2 cellular contexts compared by ENCODE assay signal in the genomic region with DNA sequence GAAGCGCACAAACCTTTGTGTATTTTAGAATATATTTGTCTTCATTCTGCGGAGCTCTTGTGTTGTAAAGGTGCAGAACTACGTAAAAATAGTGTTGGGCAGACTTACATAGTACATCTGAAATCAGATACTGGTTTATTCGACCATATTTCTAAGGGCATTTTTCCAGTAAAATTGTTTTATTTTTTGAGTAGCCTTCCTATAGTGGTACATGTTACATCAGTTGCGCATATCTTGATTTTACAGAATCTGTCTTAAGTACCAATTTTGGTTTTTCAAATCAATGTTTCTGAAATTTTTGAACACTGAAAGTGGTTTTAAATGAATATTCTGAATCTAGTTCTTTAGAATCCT.
TF ChIP-seq lines count a peak whose summit lies in the region.

No MANE protein-coding gene starts in this region.

TF ChIP-seq in A549, 52 proteins besides CTCF, POLR2A, EP300 and RAD21 (continued from another document):
- TF ChIP-seq ELK1 (IDR thresholded peaks at IDR 0.05; ENCODE audit: low read depth, low read length) (no peak), CHD2 (IDR thresholded peaks at IDR 0.05; ENCODE audit: low read length, partially characterized antibody) (no peak), RCOR1 (IDR thresholded peaks at IDR 0.05; ENCODE audit: low read depth, low read length) (no peak), ZNF302 (CRISPR knock-in tag; IDR thresholded peaks at IDR 0.05) (no peak), USF2 (IDR thresholded peaks at IDR 0.05) (no peak), GATA3 (IDR thresholded peaks at IDR 0.05; ENCODE audit: borderline replicate concordance) (no peak), FOSB (CRISPR knock-in tag; IDR thresholded peaks at IDR 0.05) (no peak), HOXA7 (CRISPR knock-in tag; IDR thresholded peaks at IDR 0.05) (no peak), PHF8 (IDR thresholded peaks at IDR 0.05; ENCODE audit: borderline replicate concordance, low read depth) (no peak)
- TF ChIP-seq, protein P1, sequence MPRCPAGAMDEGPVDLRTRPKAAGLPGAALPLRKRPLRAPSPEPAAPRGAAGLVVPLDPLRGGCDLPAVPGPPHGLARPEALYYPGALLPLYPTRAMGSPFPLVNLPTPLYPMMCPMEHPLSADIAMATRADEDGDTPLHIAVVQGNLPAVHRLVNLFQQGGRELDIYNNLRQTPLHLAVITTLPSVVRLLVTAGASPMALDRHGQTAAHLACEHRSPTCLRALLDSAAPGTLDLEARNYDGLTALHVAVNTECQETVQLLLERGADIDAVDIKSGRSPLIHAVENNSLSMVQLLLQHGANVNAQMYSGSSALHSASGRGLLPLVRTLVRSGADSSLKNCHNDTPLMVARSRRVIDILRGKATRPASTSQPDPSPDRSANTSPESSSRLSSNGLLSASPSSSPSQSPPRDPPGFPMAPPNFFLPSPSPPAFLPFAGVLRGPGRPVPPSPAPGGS (IDR thresholded peaks at IDR 0.05) = no peak
- TF ChIP-seq, protein P2, sequence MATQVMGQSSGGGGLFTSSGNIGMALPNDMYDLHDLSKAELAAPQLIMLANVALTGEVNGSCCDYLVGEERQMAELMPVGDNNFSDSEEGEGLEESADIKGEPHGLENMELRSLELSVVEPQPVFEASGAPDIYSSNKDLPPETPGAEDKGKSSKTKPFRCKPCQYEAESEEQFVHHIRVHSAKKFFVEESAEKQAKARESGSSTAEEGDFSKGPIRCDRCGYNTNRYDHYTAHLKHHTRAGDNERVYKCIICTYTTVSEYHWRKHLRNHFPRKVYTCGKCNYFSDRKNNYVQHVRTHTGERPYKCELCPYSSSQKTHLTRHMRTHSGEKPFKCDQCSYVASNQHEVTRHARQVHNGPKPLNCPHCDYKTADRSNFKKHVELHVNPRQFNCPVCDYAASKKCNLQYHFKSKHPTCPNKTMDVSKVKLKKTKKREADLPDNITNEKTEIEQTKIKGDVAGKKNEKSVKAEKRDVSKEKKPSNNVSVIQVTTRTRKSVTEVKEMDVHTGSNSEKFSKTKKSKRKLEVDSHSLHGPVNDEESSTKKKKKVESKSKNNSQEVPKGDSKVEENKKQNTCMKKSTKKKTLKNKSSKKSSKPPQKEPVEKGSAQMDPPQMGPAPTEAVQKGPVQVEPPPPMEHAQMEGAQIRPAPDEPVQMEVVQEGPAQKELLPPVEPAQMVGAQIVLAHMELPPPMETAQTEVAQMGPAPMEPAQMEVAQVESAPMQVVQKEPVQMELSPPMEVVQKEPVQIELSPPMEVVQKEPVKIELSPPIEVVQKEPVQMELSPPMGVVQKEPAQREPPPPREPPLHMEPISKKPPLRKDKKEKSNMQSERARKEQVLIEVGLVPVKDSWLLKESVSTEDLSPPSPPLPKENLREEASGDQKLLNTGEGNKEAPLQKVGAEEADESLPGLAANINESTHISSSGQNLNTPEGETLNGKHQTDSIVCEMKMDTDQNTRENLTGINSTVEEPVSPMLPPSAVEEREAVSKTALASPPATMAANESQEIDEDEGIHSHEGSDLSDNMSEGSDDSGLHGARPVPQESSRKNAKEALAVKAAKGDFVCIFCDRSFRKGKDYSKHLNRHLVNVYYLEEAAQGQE (IDR thresholded peaks at IDR 0.05) = no peak

TF ChIP-seq in IMR-90, 13 proteins besides CTCF, POLR2A, EP300 and RAD21 (continued from another document):
- TF ChIP-seq MAZ (IDR thresholded peaks at IDR 0.05; ENCODE audit: borderline replicate concordance, low read depth, low read length) (no peak), SMC3 (IDR thresholded peaks at IDR 0.05; ENCODE audit: low read depth, low read length) (no peak), USF2 (IDR thresholded peaks at IDR 0.05; ENCODE audit: low read depth, low read length) (no peak), CEBPB (IDR thresholded peaks at IDR 0.05; ENCODE audit: low read depth, low read length) (no peak), BHLHE40 (IDR thresholded peaks at IDR 0.05; ENCODE audit: low read depth, low read length) (no peak), MAFK (IDR thresholded peaks at IDR 0.05; ENCODE audit: low read depth, low read length) (no peak), FOS (IDR thresholded peaks at IDR 0.05; ENCODE audit: low read depth, low read length) (no peak), NFE2L2 (IDR thresholded peaks at IDR 0.05; ENCODE audit: low read depth, low read length) (no peak), MXI1 (IDR thresholded peaks at IDR 0.05; ENCODE audit: borderline replicate concordance, low read depth, low read length) (no peak)
